Comparison of ENCODE assay signal across 27 cellular contexts in the genomic region with DNA sequence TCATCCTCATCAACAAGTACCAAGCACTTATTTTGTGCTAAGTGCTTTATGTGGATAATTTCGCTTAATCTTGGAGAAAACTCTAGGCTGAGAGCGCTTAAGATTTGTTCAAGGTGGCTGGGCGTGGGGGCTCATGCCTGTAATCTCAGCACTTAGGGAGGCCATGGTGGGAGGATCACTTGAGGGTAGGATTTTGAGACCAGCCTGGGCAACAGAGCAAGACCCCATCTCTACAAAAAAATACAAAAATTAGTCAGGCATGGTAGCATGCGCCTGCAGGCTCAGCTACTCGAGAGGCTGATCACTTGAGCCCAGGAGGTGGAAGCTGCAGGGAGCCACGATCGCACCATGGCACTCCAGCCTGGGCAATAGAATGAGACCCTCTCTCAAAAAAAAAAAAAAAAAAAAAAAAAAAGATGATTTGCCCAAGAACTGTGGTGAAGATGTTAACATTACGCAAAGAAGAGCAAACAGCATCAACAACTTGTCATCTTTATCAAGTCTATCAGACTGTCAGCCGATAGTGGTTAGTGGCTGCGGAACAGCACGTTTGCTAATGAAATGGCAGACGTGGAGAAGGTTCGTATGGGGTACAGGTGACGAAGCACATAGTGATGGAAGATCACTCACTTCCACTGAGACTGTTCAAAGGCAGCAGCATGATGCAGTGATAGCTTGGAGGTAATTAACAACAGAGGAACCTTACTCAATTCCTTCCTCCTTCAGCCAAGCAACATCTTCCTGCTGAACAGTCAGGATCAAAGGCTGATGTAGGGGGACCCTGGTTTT. TPM values are rescaled to one million over a fixed set of nuclear protein-coding genes. Genes with fewer than 3 reads are reported as not detected.
"Had no signal": no experiment of that assay in that cellular context is flagged by ENCODE, and none has a peak within 500 bp of the region (broad histone marks: within the 10 kb centered on the region; RNA-seq: fewer than 3 reads in every experiment).

No MANE protein-coding gene starts in this region.

- H3K4me3 ChIP-seq: adrenal gland, ascending aorta, hepatocyte, sigmoid colon, smooth muscle cell, testis, uterus had no signal

- H3K36me3 Mint-ChIP-seq: activated naive CD8-positive, alpha-beta T cell; mesothelial cell of epicardium had no signal

- H3K27me3 ChIP-seq: adrenal gland, ascending aorta, brain microvascular endothelial cell, hepatocyte, sigmoid colon, testis, uterus had no signal

- DNase-seq: activated CD8-positive, alpha-beta memory T cell treated with anti-CD3 and anti-CD28 coated beads for 24 hours; activated CD8-positive, alpha-beta memory T cell treated with anti-CD3 and anti-CD28 coated beads, Interleukin-2, amount 50 U/mL, for 4 hours; activated naive CD4-positive, alpha-beta T cell; activated T-cell treated with anti-CD3 and anti-CD28 coated beads, Interleukin-2, amount 50 U/mL, for 24 hours; adrenal gland; brain microvascular endothelial cell; caudate nucleus; dermis blood vessel endothelial cell; effector memory CD4-positive, alpha-beta T cell; foreskin keratinocyte; glutamatergic neuron; left ventricle myocardium superior; mammary epithelial cell; sigmoid colon; stimulated activated CD4-positive, alpha-beta T cell treated with anti-CD3 and anti-CD28 coated beads, Interleukin-15, amount 100 ng/mL, for 24 hours; testis; trophoblast cell; uterus had no signal

- H3K27ac Mint-ChIP-seq: activated naive CD8-positive, alpha-beta T cell; activated T-cell treated with anti-CD3 and anti-CD28 coated beads, Interleukin-2, amount 50 U/mL, for 24 hours; mesothelial cell of epicardium; T-helper 2 cell treated with Interferon-gamma antibody and Interleukin-4, amounts not matched to agents 5 μg/mL and 100 μg/mL, for 36 hours had no signal

- H3K4me3 Mint-ChIP-seq: activated naive CD8-positive, alpha-beta T cell; activated T-cell treated with anti-CD3 and anti-CD28 coated beads, Interleukin-2, amount 50 U/mL, for 24 hours; activated T-helper 17 cell treated with anti-CD3 and anti-CD28 coated beads, Interleukin-2, amount 50 U/mL, for 72 hours; mesothelial cell of epicardium; nephron; stimulated activated memory B cell treated with anti-CD40 and anti-IgM and Interleukin-4, amounts not matched to agents 10 μg/mL and 1 μg/mL and 100 μg/mL, for 72 hours; T-helper 2 cell treated with Interferon-gamma antibody and Interleukin-4, amounts not matched to agents 5 μg/mL and 100 μg/mL, for 36 hours had no signal

- H3K9me3 Mint-ChIP-seq: activated T-cell treated with anti-CD3 and anti-CD28 coated beads, Interleukin-2, amount 50 U/mL, for 24 hours; activated T-helper 17 cell treated with anti-CD3 and anti-CD28 coated beads, Interleukin-2, amount 50 U/mL, for 72 hours; mesothelial cell of epicardium; nephron; stimulated activated memory B cell treated with anti-CD40 and anti-IgM and Interleukin-4, amounts not matched to agents 10 μg/mL and 1 μg/mL and 100 μg/mL, for 72 hours; T-helper 2 cell treated with Interferon-gamma antibody and Interleukin-4, amounts not matched to agents 5 μg/mL and 100 μg/mL, for 36 hours had no signal

- H3K9me3 ChIP-seq: adrenal gland, ascending aorta, sigmoid colon, testis, uterus had no signal

- ATAC-seq: activated T-helper 17 cell treated with anti-CD3 and anti-CD28 coated beads, Interleukin-2, amount 50 U/mL, for 72 hours; foreskin keratinocyte; left ventricle myocardium superior; stimulated activated memory B cell treated with anti-CD40 and anti-IgM and Interleukin-4, amounts not matched to agents 10 μg/mL and 1 μg/mL and 100 μg/mL, for 72 hours had no signal

- H3K79me2 ChIP-seq: hepatocyte had no signal

- H3K4me2 ChIP-seq: hepatocyte had no signal

- H3K27me3 Mint-ChIP-seq: activated naive CD8-positive, alpha-beta T cell; activated T-cell treated with anti-CD3 and anti-CD28 coated beads, Interleukin-2, amount 50 U/mL, for 24 hours; activated T-helper 17 cell treated with anti-CD3 and anti-CD28 coated beads, Interleukin-2, amount 50 U/mL, for 72 hours; stimulated activated memory B cell treated with anti-CD40 and anti-IgM and Interleukin-4, amounts not matched to agents 10 μg/mL and 1 μg/mL and 100 μg/mL, for 72 hours had no signal

- H3K27ac ChIP-seq: adrenal gland, ascending aorta, brain microvascular endothelial cell, foreskin keratinocyte, hepatocyte, sigmoid colon, testis, uterus had no signal

- H3K36me3 ChIP-seq: adrenal gland, ascending aorta, brain microvascular endothelial cell, sigmoid colon, uterus had no signal

- H3K4me1 ChIP-seq: adrenal gland, ascending aorta, foreskin keratinocyte, uterus had no signal

RNA-seq across cellular contexts. Expression of a gene that starts 27.8 kb away (rescaled TPM):
- polyA plus RNA-seq: hepatocyte, smooth muscle cell had no signal
